16 cellular contexts compared by ENCODE assay signal in genomic region chr4:100162027-100162685, GRCh38. TPM values are rescaled to one million over a fixed set of nuclear protein-coding genes. Genes with fewer than 3 reads are reported as not detected.
DNase-seq lines count a peak whose midpoint lies in the region; ATAC-seq, FAIRE-seq and TF ChIP-seq lines count a peak whose summit lies in the region.
"Had no signal": no experiment of that assay in that cellular context is flagged by ENCODE, and none has a peak within 500 bp of the region (broad histone marks: within the 10 kb centered on the region; RNA-seq: fewer than 3 reads in every experiment).

No MANE protein-coding gene starts in this region.

- H3K9ac ChIP-seq in HepG2 (ENCODE audit: insufficient read depth, low read depth, low read length) = no peak overlapping the region

- FAIRE-seq in HepG2 (lab: Jason Lieb, UNC) = no peak
- FAIRE-seq: A204.1, small intestine had no signal

- no peak overlapping the region for H3K27ac ChIP-seq in HepG2 (ENCODE audit: extremely low read length, insufficient read depth, low read length)
- no peak overlapping the region for H3K27ac ChIP-seq in effector memory CD4-positive, alpha-beta T cell (ENCODE audit: insufficient read depth, low read length, poor library complexity, severe bottlenecking)
- H3K27ac ChIP-seq: coronary artery had no signal

- in situ Hi-C loops in HepG2 (cut with HindIII; ENCODE audit: extremely low pct_ligation_motif_present, low pct_unique_long_range_greater_than_20kb) = no loop called here

- H3K36me3 ChIP-seq in HepG2 (replicated peaks in 1 of 2; ENCODE audit: control insufficient read depth in 1 of 2, insufficient read depth in 2 of 2, low read length in 2 of 2) = no peaks in the 10 kb centered on the region
- no peaks in the 10 kb centered on the region for H3K36me3 ChIP-seq in effector memory CD4-positive, alpha-beta T cell (ENCODE audit: control insufficient read depth, insufficient read depth, low read length)
- H3K36me3 ChIP-seq: heart left ventricle had no signal

- 2% methylated on average over 3 of the region's 3 CpGs for WGBS in HepG2 (ENCODE audit: low lambda C conversion rate)

- TF ChIP-seq EP300 in HepG2 (IDR thresholded peaks at IDR 0.05; ENCODE audit: low read depth in 2 of 2, low read length in 2 of 2) (no peak), HepG2 (CRISPR knock-in tag; IDR thresholded peaks at IDR 0.05; ENCODE audit: borderline replicate concordance) (no peak)

- peak; percentile 39 for DNase-seq in SIG-M5 treated with dmso at 0.1 percent for 504 hours (lab: John Stamatoyannopoulos, UW; ENCODE audit: unreplicated experiment)
- DNase-seq in SIG-M5 (lab: John Stamatoyannopoulos, UW) = no peak
- no peak for DNase-seq in memory B cell (ENCODE audit: low spot score in 2 of 2)
- DNase-seq in HepG2 (ENCODE audit: low spot score) = no peak
- DNase-seq in effector memory CD4-positive, alpha-beta T cell = no peak
- DNase-seq in hepatic stellate cell (ENCODE audit: low spot score) = no peak
- DNase-seq: activated CD4-positive, CD25-positive, alpha-beta regulatory T cell; activated naive CD4-positive, alpha-beta T cell treated with anti-CD3 and anti-CD28 coated beads for 36 hours; heart left ventricle; NCI-H1417 treated with DMSO at 0.1 percent for 48 hours; small intestine; stimulated activated naive CD4-positive, alpha-beta T cell had no signal

- H3K4me1 Mint-ChIP-seq in memory B cell = peaks cover 10% of the 10 kb centered on the region

- POLR2A ChIA-PET in HepG2 (lab: Yijun Ruan, JAX) = no interaction called here

- CTCF ChIA-PET in HepG2 (lab: Yijun Ruan, JAX; ENCODE audit: low intra/inter-chr PET ratio, low total read pairs) = no interaction called here

- H2AFZ ChIP-seq in HepG2 (ENCODE audit: low read length) = no peak overlapping the region

- H3K4me1 ChIP-seq in HepG2 (ENCODE audit: insufficient read depth, low read length) = no peaks in the 10 kb centered on the region
- no peaks in the 10 kb centered on the region for H3K4me1 ChIP-seq in effector memory CD4-positive, alpha-beta T cell (ENCODE audit: control insufficient read depth, insufficient read depth, low read length, poor library complexity, severe bottlenecking)
- H3K4me1 ChIP-seq: heart left ventricle had no signal

- ATAC-seq in GM21723 (IDR thresholded peaks at IDR 0.05; ENCODE audit: unreplicated experiment) (peak; percentile 85), HG03196 (IDR thresholded peaks at IDR 0.05; ENCODE audit: unreplicated experiment) (peak; percentile 96), memory B cell (ENCODE audit: low read depth) (peak; percentile 47), HepG2 (no peak)
- ATAC-seq: heart left ventricle had no signal

- no peaks in the 10 kb centered on the region for H4K20me1 ChIP-seq in HepG2 (ENCODE audit: insufficient read depth, low read length)

- H3K36me3 Mint-ChIP-seq in memory B cell = peaks cover 7% of the 10 kb centered on the region

- peaks cover 23% of the 10 kb centered on the region for H3K9me3 ChIP-seq in HepG2 (ENCODE audit: low read length)
- no peaks in the 10 kb centered on the region for H3K9me3 ChIP-seq in effector memory CD4-positive, alpha-beta T cell (ENCODE audit: control insufficient read depth, low read length)

- H3K9me3 Mint-ChIP-seq in memory B cell = peaks cover 5% of the 10 kb centered on the region

- intact Hi-C loops in HepG2 (cut with micrococcal nuclease; ENCODE audit: unreplicated experiment) = no loop called here

- H3K27ac Mint-ChIP-seq in memory B cell = no peak overlapping the region
- H3K27ac Mint-ChIP-seq: activated naive CD4-positive, alpha-beta T cell treated with anti-CD3 and anti-CD28 coated beads for 36 hours had no signal

- H3K4me3 ChIP-seq in HepG2 (replicated peaks in 1 of 3; ENCODE audit: insufficient read depth in 1 of 3, low read depth in 2 of 3, low read length in 3 of 3) = no peak overlapping the region
- no peak overlapping the region for H3K4me3 ChIP-seq in effector memory CD4-positive, alpha-beta T cell (ENCODE audit: insufficient read depth, low read depth, low read length, poor library complexity, severe bottlenecking)
- H3K4me3 ChIP-seq: coronary artery, heart left ventricle had no signal

- H3K4me3 Mint-ChIP-seq in memory B cell = no peak overlapping the region
- H3K4me3 Mint-ChIP-seq: activated naive CD4-positive, alpha-beta T cell treated with anti-CD3 and anti-CD28 coated beads for 36 hours had no signal

- TF ChIP-seq RAD21 in HepG2 (CRISPR knock-in tag; IDR thresholded peaks at IDR 0.05) = no peak

- no peak for TF ChIP-seq CTCF in HepG2 (CRISPR knock-in tag; IDR thresholded peaks at IDR 0.05)

- H3K27me3 ChIP-seq in HepG2 (ENCODE audit: control insufficient read depth in 1 of 2, insufficient read depth in 2 of 2, low read length in 2 of 2) = no peaks in the 10 kb centered on the region
- no peaks in the 10 kb centered on the region for H3K27me3 ChIP-seq in effector memory CD4-positive, alpha-beta T cell (replicated peaks; ENCODE audit: control insufficient read depth, insufficient read depth, low read length, poor library complexity, severe bottlenecking)
- H3K27me3 ChIP-seq: heart left ventricle had no signal

- BruUV-seq in HepG2 (replicated peaks; lab: Mats Ljungman, UMichigan) = no TSS peak

- no peaks in the 10 kb centered on the region for H3K27me3 Mint-ChIP-seq in memory B cell

- H3K79me2 ChIP-seq in HepG2 (ENCODE audit: insufficient read depth, low read length) = no peaks in the 10 kb centered on the region

- H3K4me2 ChIP-seq in HepG2 (ENCODE audit: low read depth, low read length) = no peak overlapping the region

- TF ChIP-seq POLR2A in HepG2 (IDR thresholded peaks at IDR 0.05; ENCODE audit: insufficient read depth in 1 of 2, low read depth in 2 of 2, low read length in 2 of 2) = no peak

TF ChIP-seq in HepG2, 621 proteins besides CTCF, POLR2A, EP300 and RAD21:
- TF ChIP-seq ATM (IDR thresholded peaks at IDR 0.05; ENCODE audit: borderline replicate concordance) (no peak), RXRB (CRISPR knock-in tag; IDR thresholded peaks at IDR 0.05; ENCODE audit: borderline replicate concordance) (no peak), RFXANK (CRISPR knock-in tag; IDR thresholded peaks at IDR 0.05) (no peak), SKI (IDR thresholded peaks at IDR 0.05; ENCODE audit: partially characterized antibody) (no peak), DBP (CRISPR knock-in tag; IDR thresholded peaks at IDR 0.05; ENCODE audit: not compliant biosample characterization) (no peak), ZFAT (CRISPR knock-in tag; conservative IDR thresholded peaks at IDR 0.05) (no peak), RORA (CRISPR knock-in tag; IDR thresholded peaks at IDR 0.05) (no peak), HOXA7 (CRISPR knock-in tag; IDR thresholded peaks at IDR 0.05) (no peak), FOXP1 (IDR thresholded peaks at IDR 0.05) (no peak), FOXP1 (CRISPR knock-in tag; IDR thresholded peaks at IDR 0.05) (no peak)

RNA-seq across cellular contexts. Expression of gene DDIT4L, which starts 28.1 kb away (rescaled TPM):
- not detected in 2 replicates for total RNA-seq in HepG2 (2016; rRNA removed; fragmentation: Illumina TruSeq; extraction: Trizol)
- not detected in 2 replicates for total RNA-seq in HepG2 (2016; cell fraction: cytosol; rRNA removed; fragmentation: Illumina TruSeq; extraction: Trizol; ENCODE audit: low read depth)
- not detected in 2 replicates for total RNA-seq in HepG2 (2016; cell fraction: insoluble cytoplasmic fraction; rRNA removed; fragmentation: Illumina TruSeq; extraction: Trizol)
- total RNA-seq in HepG2 (2016; cell fraction: membrane; rRNA removed; fragmentation: Illumina TruSeq; extraction: Trizol) = not detected in 2 replicates
- total RNA-seq in HepG2 (2016; cell fraction: nucleus; rRNA removed; fragmentation: Illumina TruSeq; extraction: Trizol) = not detected in 2 replicates
- not detected in 2 replicates for polyA plus RNA-seq in HepG2 (2011; rRNA removed)
- not detected in 2 replicates for polyA plus RNA-seq in HepG2 (2011; cell fraction: cytosol; rRNA removed)
- not detected in 2 replicates for polyA plus RNA-seq in HepG2 (2011; cell fraction: nucleus; rRNA removed)
- polyA plus RNA-seq in HepG2 (2012) = not detected in 2 replicates
- polyA plus RNA-seq in HepG2 (2016; cell fraction: cytosol; fragmentation: Illumina TruSeq; extraction: Trizol; ENCODE audit: low read depth) = not detected in 2 replicates
- polyA plus RNA-seq in HepG2 (2016; cell fraction: insoluble cytoplasmic fraction; fragmentation: Illumina TruSeq; extraction: Trizol; ENCODE audit: low read depth) = not detected in 2 replicates
- polyA plus RNA-seq in HepG2 (2016; cell fraction: membrane; fragmentation: Illumina TruSeq; extraction: Trizol; ENCODE audit: low read depth) = not detected in 2 replicates
- polyA plus RNA-seq in HepG2 (2016; cell fraction: nucleus; fragmentation: Illumina TruSeq; extraction: Trizol; ENCODE audit: insufficient read depth, low read depth) = not detected in 2 replicates
- not detected in 2 replicates for polyA minus RNA-seq in HepG2 (2011; rRNA and poly(A)+ RNA removed; ENCODE audit: low replicate concordance)
- not detected in 2 replicates for polyA minus RNA-seq in HepG2 (2011; cell fraction: cytosol; rRNA and poly(A)+ RNA removed)
- polyA minus RNA-seq in HepG2 (2011; cell fraction: nucleus; rRNA and poly(A)+ RNA removed) = not detected in 2 replicates
